Comparison of ENCODE assay signal across 12 cellular contexts in genomic region chr14:81137316-81137715, GRCh38.
DNase-seq lines count a peak whose midpoint lies in the region; ATAC-seq, FAIRE-seq and TF ChIP-seq lines count a peak whose summit lies in the region.
"Had no signal": no experiment of that assay in that cellular context is flagged by ENCODE, and none has a peak within 500 bp of the region (broad histone marks: within the 10 kb centered on the region; RNA-seq: fewer than 3 reads in every experiment).

No MANE protein-coding gene starts in this region.

- no peak overlapping the region for H3K4me3 Mint-ChIP-seq in stimulated activated naive CD8-positive, alpha-beta T cell treated with anti-CD3 and anti-CD28 coated beads, Interleukin-15, amount 100 ng/mL, for 72 hours
- H3K4me3 Mint-ChIP-seq: activated CD4-positive, alpha-beta memory T cell treated with anti-CD3 and anti-CD28 coated beads for 36 hours; activated naive CD4-positive, alpha-beta T cell treated with anti-CD3 and anti-CD28 coated beads, Interleukin-2, amount 50 U/mL, for 24 hours; CD4-positive, alpha-beta memory T cell; type B pancreatic cell had no signal

- no peak overlapping the region for H3K27ac Mint-ChIP-seq in stimulated activated naive CD8-positive, alpha-beta T cell treated with anti-CD3 and anti-CD28 coated beads, Interleukin-15, amount 100 ng/mL, for 72 hours
- H3K27ac Mint-ChIP-seq: activated CD4-positive, alpha-beta memory T cell treated with anti-CD3 and anti-CD28 coated beads for 36 hours; activated naive CD4-positive, alpha-beta T cell treated with anti-CD3 and anti-CD28 coated beads, Interleukin-2, amount 50 U/mL, for 24 hours; CD4-positive, alpha-beta memory T cell; type B pancreatic cell had no signal

- no peak for TF ChIP-seq CTCF in AG10803 (conservative IDR thresholded peaks at IDR 0.05; ENCODE audit: low read length)

- H3K9me3 Mint-ChIP-seq in stimulated activated naive CD8-positive, alpha-beta T cell treated with anti-CD3 and anti-CD28 coated beads, Interleukin-15, amount 100 ng/mL, for 72 hours = no peaks in the 10 kb centered on the region
- H3K9me3 Mint-ChIP-seq: activated CD4-positive, alpha-beta memory T cell treated with anti-CD3 and anti-CD28 coated beads for 36 hours; activated naive CD4-positive, alpha-beta T cell treated with anti-CD3 and anti-CD28 coated beads, Interleukin-2, amount 50 U/mL, for 24 hours; CD4-positive, alpha-beta memory T cell; type B pancreatic cell had no signal

- H3K4me1 Mint-ChIP-seq in stimulated activated naive CD8-positive, alpha-beta T cell treated with anti-CD3 and anti-CD28 coated beads, Interleukin-15, amount 100 ng/mL, for 72 hours = no peaks in the 10 kb centered on the region
- H3K4me1 Mint-ChIP-seq: activated naive CD4-positive, alpha-beta T cell treated with anti-CD3 and anti-CD28 coated beads, Interleukin-2, amount 50 U/mL, for 24 hours; CD4-positive, alpha-beta memory T cell had no signal

- DNase-seq in AG10803 (ENCODE audit: low read depth) (peak; percentile 75), HTR-8/SVneo (ENCODE audit: insufficient read length, low spot score) (peak; percentile 46), astrocyte of the hippocampus (ENCODE audit: low read depth, low spot score) (peak; percentile 75), kidney glomerular epithelial cell (lab: John Stamatoyannopoulos, UW) (peak; percentile 96), HuH-7.5 (ENCODE audit: low spot score) (no peak), DMS79 treated with DMSO at 0.1 percent for 48 hours (lab: John Stamatoyannopoulos, UW) (no peak)
- DNase-seq in stimulated activated naive CD8-positive, alpha-beta T cell treated with anti-CD3 and anti-CD28 coated beads, Interleukin-15, amount 100 ng/mL, for 72 hours = no peak
- DNase-seq: activated CD4-positive, alpha-beta memory T cell treated with anti-CD3 and anti-CD28 coated beads for 36 hours; CD4-positive, alpha-beta memory T cell had no signal

- no peak for ATAC-seq in HG03175 (IDR thresholded peaks at IDR 0.05; ENCODE audit: unreplicated experiment)
- ATAC-seq in stimulated activated naive CD8-positive, alpha-beta T cell treated with anti-CD3 and anti-CD28 coated beads, Interleukin-15, amount 100 ng/mL, for 72 hours = no peak

- H3K4me3 ChIP-seq in AG10803 (ENCODE audit: low read length) = no peak overlapping the region

- no peak for FAIRE-seq in HTR-8/SVneo (lab: Jason Lieb, UNC)

- H3K27me3 Mint-ChIP-seq in stimulated activated naive CD8-positive, alpha-beta T cell treated with anti-CD3 and anti-CD28 coated beads, Interleukin-15, amount 100 ng/mL, for 72 hours = no peaks in the 10 kb centered on the region
- H3K27me3 Mint-ChIP-seq: activated CD4-positive, alpha-beta memory T cell treated with anti-CD3 and anti-CD28 coated beads for 36 hours; activated naive CD4-positive, alpha-beta T cell treated with anti-CD3 and anti-CD28 coated beads, Interleukin-2, amount 50 U/mL, for 24 hours; type B pancreatic cell had no signal

Comparison
In these comparisons a context has a peak if more than half of its experiments do, and no peak if none do; other contexts are left out.
1. DNase-seq: peak in AG10803 (single experiment), HTR-8/SVneo (single experiment), astrocyte of the hippocampus (single experiment) and kidney glomerular epithelial cell (single experiment); none in stimulated activated naive CD8-positive, alpha-beta T cell treated with anti-CD3 and anti-CD28 coated beads, Interleukin-15, amount 100 ng/mL, for 72 hours (0 of 2), HuH-7.5 (single experiment) and DMS79 treated with DMSO at 0.1 percent for 48 hours (single experiment).